10 cellular contexts compared by ENCODE assay signal in genomic region chr4:73187325-73187724, GRCh38.
DNase-seq lines count a peak whose midpoint lies in the region; ATAC-seq and TF ChIP-seq lines count a peak whose summit lies in the region.
"Had no signal": no experiment of that assay in that cellular context is flagged by ENCODE, and none has a peak within 500 bp of the region (broad histone marks: within the 10 kb centered on the region; RNA-seq: fewer than 3 reads in every experiment).

No MANE protein-coding gene starts in this region.

- H3K36me3 ChIP-seq in HCT116 (ENCODE audit: control insufficient read depth in 1 of 2, insufficient read depth in 2 of 2, low read length in 2 of 2) (no peaks in the 10 kb centered on the region), OCI-LY3 (replicated peaks; ENCODE audit: low read depth, low read length) (peaks cover 6% of the 10 kb centered on the region)
- H3K36me3 ChIP-seq: sigmoid colon had no signal

- H3K9me2 ChIP-seq in HCT116 (ENCODE audit: insufficient read depth) = no peaks in the 10 kb centered on the region

- intact Hi-C loops in HCT116 (cut with micrococcal nuclease) = no loop called here

- ATAC-seq in HCT116 = peak; percentile 34; the same call in 1 of the 2 replicates
- ATAC-seq in GM21825 (IDR thresholded peaks at IDR 0.05; ENCODE audit: unreplicated experiment) = no peak
- ATAC-seq in HG03039 (IDR thresholded peaks at IDR 0.05; ENCODE audit: unreplicated experiment) = no peak

- BruUV-seq in HCT116 (replicated peaks; lab: Mats Ljungman, UMichigan) = no TSS peak

- peak; percentile 50 for DNase-seq in ELR (ENCODE audit: low read depth)
- DNase-seq in HCT116 (ENCODE audit: low read depth, low spot score) = no peak
- DNase-seq in glomerular endothelial cell (ENCODE audit: extremely low read depth, low read depth, low spot score) = peak; percentile 52
- DNase-seq in NCI-H1694 treated with DMSO at 0.1 percent for 48 hours (lab: John Stamatoyannopoulos, UW) = no peak
- no peak for DNase-seq in stimulated activated naive CD4-positive, alpha-beta T cell treated with Interleukin-2 at 50 U/mL for 16 hours (lab: John Stamatoyannopoulos, UW)
- DNase-seq: effector memory CD4-positive, alpha-beta T cell; sigmoid colon had no signal

- no peak for TF ChIP-seq CTCF in HCT116 (IDR thresholded peaks at IDR 0.05 in 2 of 3, conservative IDR thresholded peaks at IDR 0.05 in 1 of 3; ENCODE audit: borderline replicate concordance in 1 of 3, insufficient read depth in 1 of 3, low read depth in 2 of 3, low read length in 2 of 3)
- no peak for TF ChIP-seq CTCF in OCI-LY3 (IDR thresholded peaks at IDR 0.05; ENCODE audit: low read depth, low read length)

- H3K27ac ChIP-seq in HCT116 (ENCODE audit: low read depth, low read length) = no peak overlapping the region
- 0 out of 2 replicates have a peak overlapping the region, but pooled peaks have one; percentile 0 for H3K27ac ChIP-seq in OCI-LY3 (ENCODE audit: low read length)

- H3K4me1 ChIP-seq in HCT116 (ENCODE audit: control insufficient read depth in 1 of 2, insufficient read depth in 2 of 2, low read length in 2 of 2) (no peaks in the 10 kb centered on the region), OCI-LY3 (ENCODE audit: low read length) (peaks cover 9% of the 10 kb centered on the region)

- H3K79me2 ChIP-seq in HCT116 (ENCODE audit: insufficient read depth, low read length) (peaks cover 100% of the 10 kb centered on the region), OCI-LY3 (ENCODE audit: low read length) (peaks cover 95% of the 10 kb centered on the region)

- no peak for TF ChIP-seq POLR2A in HCT116 (IDR thresholded peaks at IDR 0.05; ENCODE audit: borderline replicate concordance, extremely low read depth, insufficient read depth, insufficient read length)

- H2AFZ ChIP-seq in HCT116 (ENCODE audit: low read depth, low read length, poor library complexity, severe bottlenecking) = no peak overlapping the region
- no peak overlapping the region for H2AFZ ChIP-seq in OCI-LY3 (ENCODE audit: low read depth, low read length)

- H4K20me1 ChIP-seq in HCT116 (ENCODE audit: insufficient read depth) (peaks cover 30% of the 10 kb centered on the region; the same call in 1 of the 2 replicates), OCI-LY3 (ENCODE audit: insufficient read depth, low read length) (peaks cover 27% of the 10 kb centered on the region)

- H3K9ac ChIP-seq in HCT116 (ENCODE audit: low read length) = no peak overlapping the region
- H3K9ac ChIP-seq in OCI-LY3 (ENCODE audit: low read length) = no peak overlapping the region

- no peaks in the 10 kb centered on the region for H3K9me3 ChIP-seq in HCT116 (ENCODE audit: control insufficient read depth in 1 of 2, insufficient read depth in 1 of 2, low read depth in 1 of 2, low read length in 2 of 2)
- H3K9me3 ChIP-seq in OCI-LY3 (ENCODE audit: insufficient read depth, low read length) = no peaks in the 10 kb centered on the region
- H3K9me3 ChIP-seq: sigmoid colon had no signal

- H3K27me3 ChIP-seq in HCT116 (ENCODE audit: insufficient read depth, low read length) (no peaks in the 10 kb centered on the region), OCI-LY3 (ENCODE audit: low read depth, low read length) (no peaks in the 10 kb centered on the region)
- H3K27me3 ChIP-seq: sigmoid colon had no signal

- POLR2A ChIA-PET in HCT116 (lab: Charles Lee) = no interaction called here

- CTCF ChIA-PET in HCT116 (lab: Charles Lee) = no interaction called here

- RAD21 ChIA-PET in HCT116 (lab: Charles Lee; ENCODE audit: low non-redundant PET in 1 of 2, low total read pairs in 2 of 2, uncharacterized antibody in 2 of 2, unreplicated experiment in 2 of 2) = no interaction called here

- H3K4me3 ChIP-seq in HCT116 (replicated peaks in 1 of 2; ENCODE audit: low read depth in 1 of 2, low read length in 2 of 2) = no peak overlapping the region
- H3K4me3 ChIP-seq in OCI-LY3 (ENCODE audit: low read length) = peak overlapping the region; percentile 15; the same call in 1 of the 2 replicates
- H3K4me3 ChIP-seq: sigmoid colon had no signal

- TF ChIP-seq RAD21 in HCT116 (IDR thresholded peaks at IDR 0.05; ENCODE audit: low read depth) = no peak

- H3K4me2 ChIP-seq in HCT116 (ENCODE audit: low read length) = no peak overlapping the region
- H3K4me2 ChIP-seq in OCI-LY3 (ENCODE audit: low read length) = peak overlapping the region; percentile 36

TF ChIP-seq in HCT116, 20 proteins besides CTCF, POLR2A, EP300 and RAD21:
- no peak for TF ChIP-seq ZNF274 (IDR thresholded peaks at IDR 0.05; ENCODE audit: low read depth, low read length)
- no peak for TF ChIP-seq ATF3 (IDR thresholded peaks at IDR 0.05)
- no peak for TF ChIP-seq MAX (IDR thresholded peaks at IDR 0.05)
- no peak for TF ChIP-seq JUND (IDR thresholded peaks at IDR 0.05)
- TF ChIP-seq EGR1 (IDR thresholded peaks at IDR 0.05; ENCODE audit: low read depth) = no peak
- no peak for TF ChIP-seq EZH2phosphoT487 (IDR thresholded peaks at IDR 0.05; ENCODE audit: borderline replicate concordance)
- TF ChIP-seq POLR2AphosphoS5 (IDR thresholded peaks at IDR 0.05; ENCODE audit: low read depth, low read length) = no peak
- TF ChIP-seq TCF7L2 (IDR thresholded peaks at IDR 0.05; ENCODE audit: borderline replicate concordance, extremely low read depth, insufficient read depth, insufficient read length) = no peak
- no peak for TF ChIP-seq CEBPB (IDR thresholded peaks at IDR 0.05; ENCODE audit: low read depth)
- TF ChIP-seq EZH2 (IDR thresholded peaks at IDR 0.05) = no peak
- TF ChIP-seq REST (IDR thresholded peaks at IDR 0.05; ENCODE audit: low read depth) = no peak
- no peak for TF ChIP-seq FOSL1 (IDR thresholded peaks at IDR 0.05; ENCODE audit: low read depth)
- no peak for TF ChIP-seq ELF1 (IDR thresholded peaks at IDR 0.05; ENCODE audit: borderline replicate concordance, low read depth)
- TF ChIP-seq SIN3A (IDR thresholded peaks at IDR 0.05; ENCODE audit: low read depth) = no peak
- TF ChIP-seq ZFX (IDR thresholded peaks at IDR 0.05) = no peak
- no peak for TF ChIP-seq YY1 (IDR thresholded peaks at IDR 0.05; ENCODE audit: extremely low read depth, insufficient replicate concordance, low read depth, low read length)
- TF ChIP-seq ZBTB33 (IDR thresholded peaks at IDR 0.05; ENCODE audit: extremely low read depth, insufficient replicate concordance, low read length) = no peak
- TF ChIP-seq CBX3 (IDR thresholded peaks at IDR 0.05; ENCODE audit: low read depth) = no peak
- no peak for TF ChIP-seq SP1 (IDR thresholded peaks at IDR 0.05; ENCODE audit: low read depth)
TF ChIP-seq in HCT116: peak in this region for 0.

Comparison
In these comparisons a context has a peak if more than half of its experiments do, and no peak if none do; other contexts are left out.
1. DNase-seq: peak in ELR (single experiment) and glomerular endothelial cell (single experiment); none in HCT116 (single experiment), NCI-H1694 treated with DMSO at 0.1 percent for 48 hours (single experiment) and stimulated activated naive CD4-positive, alpha-beta T cell treated with Interleukin-2 at 50 U/mL for 16 hours (single experiment).